28 cellular contexts compared by ENCODE assay signal in the genomic region with DNA sequence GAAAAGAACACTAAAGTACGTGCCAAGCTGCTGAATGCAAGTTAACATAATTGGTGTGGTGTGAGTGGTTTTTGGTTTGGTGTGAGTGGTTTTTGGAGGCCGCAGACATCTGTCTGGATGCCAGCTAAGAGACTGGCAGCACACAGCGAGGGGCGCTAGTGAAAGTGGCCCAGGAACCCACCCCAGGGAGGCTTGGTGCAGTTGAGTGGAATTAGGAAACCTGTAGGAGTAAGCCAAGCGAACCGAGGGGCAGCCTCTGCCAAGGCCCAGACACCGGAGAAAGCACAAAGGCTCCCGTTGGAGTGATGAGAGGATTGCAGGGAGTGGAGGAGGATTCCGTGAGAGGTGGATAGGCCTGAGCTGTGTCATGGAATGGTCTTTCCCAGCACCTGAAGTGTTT. TPM values are rescaled to one million over a fixed set of nuclear protein-coding genes. Genes with fewer than 3 reads are reported as not detected.
DNase-seq lines count a peak whose midpoint lies in the region; ATAC-seq and TF ChIP-seq lines count a peak whose summit lies in the region.
"Had no signal": no experiment of that assay in that cellular context is flagged by ENCODE, and none has a peak within 500 bp of the region (broad histone marks: within the 10 kb centered on the region; RNA-seq: fewer than 3 reads in every experiment).

No MANE protein-coding gene starts in this region.

- CTCF ChIA-PET in CD8-positive, alpha-beta T cell (lab: Charles Lee) = no interaction called here

- no peak overlapping the region for H4K5ac ChIP-seq in H9 (ENCODE audit: insufficient read length, low read depth, low read length)

- H3K27ac ChIP-seq in CD8-positive, alpha-beta T cell (ENCODE audit: low read depth, low read length) = no peak overlapping the region
- H3K27ac ChIP-seq in H9 (ENCODE audit: insufficient read length, low read depth, low read length) (no peak overlapping the region), breast epithelium (peak overlapping the region in 1 of 2 donors; percentile 46)
- H3K27ac ChIP-seq in effector memory CD4-positive, alpha-beta T cell (ENCODE audit: insufficient read depth, low read length, poor library complexity, severe bottlenecking) = no peak overlapping the region
- H3K27ac ChIP-seq: brain microvascular endothelial cell, colonic mucosa, KMS-11, SJSA1 had no signal

- no peak for ATAC-seq in CD8-positive, alpha-beta T cell
- ATAC-seq in HG03460 (IDR thresholded peaks at IDR 0.05; ENCODE audit: unreplicated experiment) = no peak
- ATAC-seq: left ventricle myocardium superior, mucosa of descending colon, sciatic nerve had no signal

- H4K8ac ChIP-seq in H9 (replicated peaks; ENCODE audit: insufficient read length, low read depth, low read length) = no peak overlapping the region

- no CpG with 5 or more reads among the region's 9 CpGs for WGBS in H9 (ENCODE audit: extremely low coverage, insufficient read length, low lambda C conversion rate)

- no peak overlapping the region for H2BK5ac ChIP-seq in H9 (ENCODE audit: insufficient read length, low read length)

- H3K4me1 Mint-ChIP-seq in CD8-positive, alpha-beta T cell (ENCODE audit: low read depth) = no peaks in the 10 kb centered on the region
- no peaks in the 10 kb centered on the region for H3K4me1 Mint-ChIP-seq in H9
- peaks cover 4% of the 10 kb centered on the region for H3K4me1 Mint-ChIP-seq in brain
- no peaks in the 10 kb centered on the region for H3K4me1 Mint-ChIP-seq in mesothelial cell of epicardium
- H3K4me1 Mint-ChIP-seq in activated T-helper 2 cell treated with anti-CD3 and anti-CD28 coated beads, Interferon-gamma antibody, Interleukin-2, Interleukin-4, amounts not matched to agents 10 μg/mL and 5 μg/mL and 100 μg/mL, durations not matched to agents 14 hours and 24 hours and 36 hours (ENCODE audit: low read depth) = no peaks in the 10 kb centered on the region
- H3K4me1 Mint-ChIP-seq: CD4-positive, CD25-positive, alpha-beta regulatory T cell; endodermal cell had no signal

- H2BK120ac ChIP-seq in H9 (ENCODE audit: low read depth, low read length, poor library complexity, severe bottlenecking) = no peak overlapping the region

- no peak overlapping the region for H2BK12ac ChIP-seq in H9 (ENCODE audit: insufficient read length, low read depth, low read length)

- H4K91ac ChIP-seq in H9 (ENCODE audit: insufficient read length, low read depth, low read length) = no peak overlapping the region

- no peaks in the 10 kb centered on the region for H3K27me3 Mint-ChIP-seq in CD8-positive, alpha-beta T cell (ENCODE audit: low read depth)
- H3K27me3 Mint-ChIP-seq in H9 (ENCODE audit: low read depth) (no peaks in the 10 kb centered on the region; the same call in 1 of the 2 replicates), brain (no peaks in the 10 kb centered on the region), mesothelial cell of epicardium (ENCODE audit: low read depth) (no peaks in the 10 kb centered on the region)
- no peaks in the 10 kb centered on the region for H3K27me3 Mint-ChIP-seq in activated T-helper 2 cell treated with anti-CD3 and anti-CD28 coated beads, Interferon-gamma antibody, Interleukin-2, Interleukin-4, amounts not matched to agents 10 μg/mL and 5 μg/mL and 100 μg/mL, durations not matched to agents 14 hours and 24 hours and 36 hours (ENCODE audit: low read depth)
- H3K27me3 Mint-ChIP-seq: activated naive CD8-positive, alpha-beta T cell treated with anti-CD3 and anti-CD28 coated beads, Interleukin-2, amount 10 ng/mL, durations not matched to agents 7 days and 5 days; CD4-positive, CD25-positive, alpha-beta regulatory T cell; progenitor cell of endocrine pancreas; stimulated activated naive CD8-positive, alpha-beta T cell treated with anti-CD3 and anti-CD28 coated beads, Interleukin-15, Interleukin-2, amounts not matched to agents 100 ng/mL and 50 ng/mL, for 24 hours had no signal

- H3K4me2 ChIP-seq in H9 (ENCODE audit: insufficient read depth, insufficient read length, low read length) = no peak overlapping the region
- H3K4me2 ChIP-seq: KMS-11 had no signal

- DNase-seq in CD8-positive, alpha-beta T cell = no peak
- no peak for DNase-seq in H9
- DNase-seq in mesothelial cell of epicardium (ENCODE audit: low spot score in 2 of 2, unreplicated experiment in 2 of 2) = no peak
- DNase-seq in activated T-helper 2 cell treated with anti-CD3 and anti-CD28 coated beads, Interferon-gamma antibody, Interleukin-2, Interleukin-4, amounts not matched to agents 10 μg/mL and 5 μg/mL and 100 μg/mL, durations not matched to agents 14 hours and 24 hours and 36 hours (ENCODE audit: low spot score) = no peak
- DNase-seq in breast epithelium (ENCODE audit: low spot score in 2 of 2) = no peak
- no peak for DNase-seq in effector memory CD4-positive, alpha-beta T cell
- DNase-seq: activated naive CD8-positive, alpha-beta T cell treated with anti-CD3 and anti-CD28 coated beads, Interleukin-2, amount 10 ng/mL, durations not matched to agents 7 days and 5 days; CD4-positive, CD25-positive, alpha-beta regulatory T cell; colonic mucosa; endodermal cell; esophagus squamous epithelium; left ventricle myocardium superior; mucosa of descending colon; NCI-H1436 treated with DMSO at 0.1 percent for 48 hours; NCI-H69; stimulated activated CD4-positive, alpha-beta T cell treated with anti-CD3 and anti-CD28 coated beads, Interleukin-4, amount 100 ng/mL, for 4 hours; T-helper 2 cell; upper lobe of left lung had no signal

- H3K4me3 Mint-ChIP-seq in CD8-positive, alpha-beta T cell = no peak overlapping the region
- H3K4me3 Mint-ChIP-seq in H9 (peak overlapping the region in 1 of 2 experiments; percentile 21; a peak in 1 of 5 replicates), brain (no peak overlapping the region), mesothelial cell of epicardium (no peak overlapping the region)
- no peak overlapping the region for H3K4me3 Mint-ChIP-seq in activated T-helper 2 cell treated with anti-CD3 and anti-CD28 coated beads, Interferon-gamma antibody, Interleukin-2, Interleukin-4, amounts not matched to agents 10 μg/mL and 5 μg/mL and 100 μg/mL, durations not matched to agents 14 hours and 24 hours and 36 hours (ENCODE audit: low read depth)
- H3K4me3 Mint-ChIP-seq: activated naive CD8-positive, alpha-beta T cell treated with anti-CD3 and anti-CD28 coated beads, Interleukin-2, amount 10 ng/mL, durations not matched to agents 7 days and 5 days; activated T-helper 1 cell treated with anti-CD3 and anti-CD28 coated beads, Interleukin-12 subunit alpha, Interleukin-12 subunit beta, Interleukin-2, Interleukin-4 antibody, amounts not matched to agents 30 ng/mL and 10 ng/mL and 1 ng/mL, durations not matched to agents 14 hours and 24 hours and 36 hours; CD4-positive, CD25-positive, alpha-beta regulatory T cell; endodermal cell; stimulated activated naive CD8-positive, alpha-beta T cell treated with anti-CD3 and anti-CD28 coated beads, Interleukin-15, Interleukin-2, amounts not matched to agents 100 ng/mL and 50 ng/mL, for 24 hours had no signal

- TF ChIP-seq CTCF in CD8-positive, alpha-beta T cell (IDR thresholded peaks at IDR 0.05) = no peak
- TF ChIP-seq CTCF in H9 (conservative IDR thresholded peaks at IDR 0.05) (no peak), brain (conservative IDR thresholded peaks at IDR 0.05) (no peak), mesothelial cell of epicardium (IDR thresholded peaks at IDR 0.05; ENCODE audit: unreplicated experiment) (no peak), breast epithelium (IDR thresholded peaks at IDR 0.05) (no peak)

- no peak overlapping the region for H2AFZ ChIP-seq in H9 (ENCODE audit: low read length)

- intact Hi-C loops in CD8-positive, alpha-beta T cell (cut with DNase I, micrococcal nuclease) = no loop called here
- intact Hi-C loops in activated T-helper 2 cell treated with anti-CD3 and anti-CD28 coated beads, Interferon-gamma antibody, Interleukin-2, Interleukin-4, amounts not matched to agents 10 μg/mL and 5 μg/mL and 100 μg/mL, durations not matched to agents 14 hours and 24 hours and 36 hours (cut with micrococcal nuclease) = no loop called here
- intact Hi-C loops in breast epithelium (cut with DNase I; ENCODE audit: low total_unique reads) = loop anchor here (2.0 kb wide), 1 partner anchor 38 kb away; no protein-coding TSS in a partner anchor

- H2AK5ac ChIP-seq in H9 (ENCODE audit: insufficient read length, low read length) = no peak overlapping the region

- H3K36me3 ChIP-seq in CD8-positive, alpha-beta T cell (ENCODE audit: insufficient read depth, low read length) = peaks cover 71% of the 10 kb centered on the region
- peaks cover 23% of the 10 kb centered on the region for H3K36me3 ChIP-seq in breast epithelium
- H3K36me3 ChIP-seq in effector memory CD4-positive, alpha-beta T cell (ENCODE audit: control insufficient read depth, insufficient read depth, low read length) = peaks cover 84% of the 10 kb centered on the region

- H3K4me1 ChIP-seq in CD8-positive, alpha-beta T cell (ENCODE audit: insufficient read depth, low read length) = no peaks in the 10 kb centered on the region
- H3K4me1 ChIP-seq in H9 (ENCODE audit: insufficient read depth, low read length) (no peaks in the 10 kb centered on the region), breast epithelium (no peaks in the 10 kb centered on the region)
- H3K4me1 ChIP-seq in effector memory CD4-positive, alpha-beta T cell (ENCODE audit: control insufficient read depth, insufficient read depth, low read length, poor library complexity, severe bottlenecking) = no peaks in the 10 kb centered on the region
- H3K4me1 ChIP-seq: colonic mucosa, SJSA1 had no signal

- peak overlapping the region; percentile 11 for H3K27ac Mint-ChIP-seq in CD8-positive, alpha-beta T cell
- H3K27ac Mint-ChIP-seq in H9 (peak overlapping the region in 2 of 3 experiments; percentile 64 to 90; a peak in 4 of 7 replicates), brain (peak overlapping the region in 4 of 5 experiments; percentile 46 to 85 (median 62)), mesothelial cell of epicardium (peak overlapping the region; percentile 18)
- H3K27ac Mint-ChIP-seq in activated T-helper 2 cell treated with anti-CD3 and anti-CD28 coated beads, Interferon-gamma antibody, Interleukin-2, Interleukin-4, amounts not matched to agents 10 μg/mL and 5 μg/mL and 100 μg/mL, durations not matched to agents 14 hours and 24 hours and 36 hours = no peak overlapping the region
- H3K27ac Mint-ChIP-seq: activated naive CD8-positive, alpha-beta T cell treated with anti-CD3 and anti-CD28 coated beads, Interleukin-2, amount 10 ng/mL, durations not matched to agents 7 days and 5 days; activated T-helper 1 cell treated with anti-CD3 and anti-CD28 coated beads, Interleukin-12 subunit alpha, Interleukin-12 subunit beta, Interleukin-2, Interleukin-4 antibody, amounts not matched to agents 30 ng/mL and 10 ng/mL and 1 ng/mL, durations not matched to agents 14 hours and 24 hours and 36 hours had no signal

- H3K56ac ChIP-seq in H9 (ENCODE audit: insufficient read length, low read depth, low read length) = no peak overlapping the region

- no peak overlapping the region for H3K23ac ChIP-seq in H9 (ENCODE audit: insufficient read length, low read depth, low read length)

- no peak overlapping the region for H3K18ac ChIP-seq in H9 (ENCODE audit: insufficient read length, low read depth, low read length)

- H3K9me3 ChIP-seq in CD8-positive, alpha-beta T cell (ENCODE audit: low read length) = no peaks in the 10 kb centered on the region
- no peaks in the 10 kb centered on the region for H3K9me3 ChIP-seq in H9 (ENCODE audit: control insufficient read depth, low read depth, low read length)
- H3K9me3 ChIP-seq in breast epithelium = no peaks in the 10 kb centered on the region
- H3K9me3 ChIP-seq in effector memory CD4-positive, alpha-beta T cell (ENCODE audit: control insufficient read depth, low read length) = no peaks in the 10 kb centered on the region
- H3K9me3 ChIP-seq: colonic mucosa, esophagus squamous epithelium, mucosa of descending colon, SJSA1, upper lobe of left lung had no signal

- no peaks in the 10 kb centered on the region for H3K79me2 ChIP-seq in H9 (ENCODE audit: insufficient read depth, low read length)

- no peaks in the 10 kb centered on the region for H3K23me2 ChIP-seq in H9 (ENCODE audit: insufficient read length, low read depth, low read length, poor library complexity, severe bottlenecking)

- H3K14ac ChIP-seq in H9 (ENCODE audit: insufficient read depth, low read length) = no peak overlapping the region

- POLR2A ChIA-PET in CD8-positive, alpha-beta T cell (lab: Charles Lee) = no interaction called here

- no peaks in the 10 kb centered on the region for H3K9me3 Mint-ChIP-seq in CD8-positive, alpha-beta T cell
- H3K9me3 Mint-ChIP-seq in H9 (no peaks in the 10 kb centered on the region), brain (no peaks in the 10 kb centered on the region), mesothelial cell of epicardium (no peaks in the 10 kb centered on the region)
- no peaks in the 10 kb centered on the region for H3K9me3 Mint-ChIP-seq in activated T-helper 2 cell treated with anti-CD3 and anti-CD28 coated beads, Interferon-gamma antibody, Interleukin-2, Interleukin-4, amounts not matched to agents 10 μg/mL and 5 μg/mL and 100 μg/mL, durations not matched to agents 14 hours and 24 hours and 36 hours
- H3K9me3 Mint-ChIP-seq: activated naive CD8-positive, alpha-beta T cell treated with anti-CD3 and anti-CD28 coated beads, Interleukin-2, amount 10 ng/mL, durations not matched to agents 7 days and 5 days; activated T-helper 1 cell treated with anti-CD3 and anti-CD28 coated beads, Interleukin-12 subunit alpha, Interleukin-12 subunit beta, Interleukin-2, Interleukin-4 antibody, amounts not matched to agents 30 ng/mL and 10 ng/mL and 1 ng/mL, durations not matched to agents 14 hours and 24 hours and 36 hours; CD4-positive, CD25-positive, alpha-beta regulatory T cell; endodermal cell; stimulated activated naive CD8-positive, alpha-beta T cell treated with anti-CD3 and anti-CD28 coated beads, Interleukin-15, Interleukin-2, amounts not matched to agents 100 ng/mL and 50 ng/mL, for 24 hours had no signal

- H3K4me3 ChIP-seq in CD8-positive, alpha-beta T cell (ENCODE audit: low read depth, low read length) = no peak overlapping the region
- H3K4me3 ChIP-seq in breast epithelium = no peak overlapping the region
- H3K4me3 ChIP-seq in effector memory CD4-positive, alpha-beta T cell (ENCODE audit: insufficient read depth, low read depth, low read length, poor library complexity, severe bottlenecking) = no peak overlapping the region
- H3K4me3 ChIP-seq: colonic mucosa, esophagus squamous epithelium, mucosa of descending colon, SJSA1, upper lobe of left lung had no signal

- H3K36me3 Mint-ChIP-seq in CD8-positive, alpha-beta T cell = peaks cover 93% of the 10 kb centered on the region
- peaks cover 55 to 95% (median 92%) of the 10 kb centered on the region in 3 experiments; a peak in 6 of 7 replicates for H3K36me3 Mint-ChIP-seq in H9 (ENCODE audit: insufficient read depth in 1 of 3, low read depth in 3 of 3)
- H3K36me3 Mint-ChIP-seq in brain = peaks cover 79% of the 10 kb centered on the region
- H3K36me3 Mint-ChIP-seq in mesothelial cell of epicardium = peaks cover 50% of the 10 kb centered on the region
- peaks cover 69% of the 10 kb centered on the region for H3K36me3 Mint-ChIP-seq in activated T-helper 2 cell treated with anti-CD3 and anti-CD28 coated beads, Interferon-gamma antibody, Interleukin-2, Interleukin-4, amounts not matched to agents 10 μg/mL and 5 μg/mL and 100 μg/mL, durations not matched to agents 14 hours and 24 hours and 36 hours (ENCODE audit: low read depth)

- H4K20me1 ChIP-seq in H9 (ENCODE audit: control insufficient read depth, insufficient read depth, insufficient read length) = peaks cover 2% of the 10 kb centered on the region

- H3K27me3 ChIP-seq in CD8-positive, alpha-beta T cell (ENCODE audit: insufficient read depth, low read length) = no peaks in the 10 kb centered on the region
- H3K27me3 ChIP-seq in H9 (ENCODE audit: insufficient read depth, low read length) (no peaks in the 10 kb centered on the region), breast epithelium (no peaks in the 10 kb centered on the region)
- no peaks in the 10 kb centered on the region for H3K27me3 ChIP-seq in effector memory CD4-positive, alpha-beta T cell (replicated peaks; ENCODE audit: control insufficient read depth, insufficient read depth, low read length, poor library complexity, severe bottlenecking)
- H3K27me3 ChIP-seq: brain microvascular endothelial cell, colonic mucosa, esophagus squamous epithelium, SJSA1, upper lobe of left lung had no signal

- H3K79me1 ChIP-seq in H9 (ENCODE audit: insufficient read depth, low read depth, low read length, poor library complexity, severe bottlenecking) = no peaks in the 10 kb centered on the region

- H2BK15ac ChIP-seq in H9 (ENCODE audit: low read depth, low read length) = no peak overlapping the region

- no peak overlapping the region for H2BK20ac ChIP-seq in H9 (ENCODE audit: low read depth, low read length, poor library complexity, severe bottlenecking)

- no peak overlapping the region for H3K9ac ChIP-seq in H9 (ENCODE audit: extremely low read depth, insufficient read length, low read length)
- H3K9ac ChIP-seq: KMS-11 had no signal

- H3T11ph ChIP-seq in H9 (ENCODE audit: low read length) = no peak overlapping the region

- no peak for TF ChIP-seq POLR2A in breast epithelium (IDR thresholded peaks at IDR 0.05)

- H3K4ac ChIP-seq in H9 (ENCODE audit: low read depth, low read length) = no peak overlapping the region

RNA-seq across cellular contexts. Expression of gene SLC5A11, which starts 24.6 kb away (rescaled TPM):
- 1 to 10 TPM in 1 of 2 experiments, under 1 TPM in 1; 0.72 to 1.3 TPM for total RNA-seq in CD8-positive, alpha-beta T cell
- total RNA-seq in H9 (2021) (0.15 and 0.22 TPM in 2 replicates), mesothelial cell of epicardium (0.22 to 0.32 TPM in 2 of 3 replicates, not detected in the other), breast epithelium (1 to 10 TPM in 1 of 3 donors, under 1 TPM in 2; 0.16 to 1.8 (median 0.66) TPM)
- polyA plus RNA-seq in brain (ENCODE audit: insufficient read depth, low read depth, low replicate concordance) = 16.1 TPM
- total RNA-seq in activated T-helper 2 cell treated with anti-CD3 and anti-CD28 coated beads, Interferon-gamma antibody, Interleukin-2, Interleukin-4, amounts not matched to agents 10 μg/mL and 5 μg/mL and 100 μg/mL, durations not matched to agents 14 hours and 24 hours and 36 hours = not detected in 2 replicates
- total RNA-seq: CD4-positive, CD25-positive, alpha-beta regulatory T cell; frontal cortex; left ventricle myocardium superior; sciatic nerve had no signal
- polyA plus RNA-seq: CD4-positive, CD25-positive, alpha-beta regulatory T cell had no signal
